1 cellular context compared by ENCODE assay signal in the genomic region with DNA sequence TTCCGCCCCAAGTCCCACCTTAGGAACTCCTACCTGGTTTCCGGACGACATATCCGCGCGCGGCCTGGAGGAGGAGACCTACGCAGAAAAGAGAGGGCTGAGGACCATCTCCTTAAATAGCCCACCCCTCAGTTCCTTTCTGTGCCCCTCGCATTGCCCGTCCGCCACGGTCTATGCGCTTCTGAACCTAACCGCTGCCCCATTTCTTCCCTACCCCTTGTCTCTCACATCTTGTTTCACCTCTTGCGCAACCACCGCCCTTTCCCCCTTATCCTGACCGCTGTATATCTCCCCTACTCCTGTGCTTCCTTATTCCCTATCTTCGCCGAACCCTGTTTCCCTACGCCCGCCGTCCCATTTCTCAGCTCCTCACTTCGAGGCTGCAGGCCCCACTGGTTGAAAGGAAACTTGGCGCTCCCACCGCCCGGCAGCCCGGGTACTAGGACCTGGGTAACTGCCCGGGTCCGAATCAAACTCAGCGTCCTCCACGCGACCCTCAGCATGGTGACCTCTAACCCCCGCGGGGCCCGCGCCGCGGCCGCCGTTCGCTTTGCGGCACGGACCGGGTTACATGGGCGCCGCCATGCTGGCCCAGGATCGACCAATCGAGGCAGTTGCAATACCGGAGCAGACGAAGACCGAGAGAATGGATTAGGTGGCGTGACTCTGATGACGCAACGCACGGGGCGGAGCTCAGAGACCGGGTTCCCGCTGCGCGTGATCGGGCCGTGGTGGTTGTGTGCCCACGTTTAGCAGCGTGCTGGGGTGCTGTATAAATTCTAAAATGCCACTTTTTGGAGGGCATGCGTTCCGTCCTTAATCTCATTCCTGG.
TF ChIP-seq lines count a peak whose summit lies in the region.

A gene (minus strand): TSS at position 612 of the 832 bp plus-strand sequence. CDS start 109 bp downstream, at position 503.

TF ChIP-seq in K562, 482 proteins besides CTCF, POLR2A, EP300 and RAD21 (continued from another document and continues in another):
- TF ChIP-seq, protein P1, sequence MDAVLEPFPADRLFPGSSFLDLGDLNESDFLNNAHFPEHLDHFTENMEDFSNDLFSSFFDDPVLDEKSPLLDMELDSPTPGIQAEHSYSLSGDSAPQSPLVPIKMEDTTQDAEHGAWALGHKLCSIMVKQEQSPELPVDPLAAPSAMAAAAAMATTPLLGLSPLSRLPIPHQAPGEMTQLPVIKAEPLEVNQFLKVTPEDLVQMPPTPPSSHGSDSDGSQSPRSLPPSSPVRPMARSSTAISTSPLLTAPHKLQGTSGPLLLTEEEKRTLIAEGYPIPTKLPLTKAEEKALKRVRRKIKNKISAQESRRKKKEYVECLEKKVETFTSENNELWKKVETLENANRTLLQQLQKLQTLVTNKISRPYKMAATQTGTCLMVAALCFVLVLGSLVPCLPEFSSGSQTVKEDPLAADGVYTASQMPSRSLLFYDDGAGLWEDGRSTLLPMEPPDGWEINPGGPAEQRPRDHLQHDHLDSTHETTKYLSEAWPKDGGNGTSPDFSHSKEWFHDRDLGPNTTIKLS (IDR thresholded peaks at IDR 0.05; ENCODE audit: borderline replicate concordance, low read depth) = peak; percentile 62; the same call in 1 of the 2 replicates
- no peak for TF ChIP-seq ETS2 (tag; IDR thresholded peaks at IDR 0.05; ENCODE audit: borderline replicate concordance, poor library complexity, severe bottlenecking)
- TF ChIP-seq ZNF778 (CRISPR knock-in tag; IDR thresholded peaks at IDR 0.05) = no peak
- peak; percentile 96 for TF ChIP-seq FIP1L1 (IDR thresholded peaks at IDR 0.05; ENCODE audit: low read depth, low read length, poor library complexity, severe bottlenecking)
- peak; percentile 49 for TF ChIP-seq SOX6 (IDR thresholded peaks at IDR 0.05)
- no peak for TF ChIP-seq RBM34 (IDR thresholded peaks at IDR 0.05; ENCODE audit: borderline replicate concordance, insufficient read depth, low read length)
- peak; percentile 35; the same call in 1 of the 2 replicates for TF ChIP-seq EGR1 (conservative IDR thresholded peaks at IDR 0.05)
- TF ChIP-seq, protein P2, sequence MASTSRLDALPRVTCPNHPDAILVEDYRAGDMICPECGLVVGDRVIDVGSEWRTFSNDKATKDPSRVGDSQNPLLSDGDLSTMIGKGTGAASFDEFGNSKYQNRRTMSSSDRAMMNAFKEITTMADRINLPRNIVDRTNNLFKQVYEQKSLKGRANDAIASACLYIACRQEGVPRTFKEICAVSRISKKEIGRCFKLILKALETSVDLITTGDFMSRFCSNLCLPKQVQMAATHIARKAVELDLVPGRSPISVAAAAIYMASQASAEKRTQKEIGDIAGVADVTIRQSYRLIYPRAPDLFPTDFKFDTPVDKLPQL (IDR thresholded peaks at IDR 0.05; ENCODE audit: extremely low read depth, insufficient read length) = peak; percentile 50
- TF ChIP-seq, protein P3, sequence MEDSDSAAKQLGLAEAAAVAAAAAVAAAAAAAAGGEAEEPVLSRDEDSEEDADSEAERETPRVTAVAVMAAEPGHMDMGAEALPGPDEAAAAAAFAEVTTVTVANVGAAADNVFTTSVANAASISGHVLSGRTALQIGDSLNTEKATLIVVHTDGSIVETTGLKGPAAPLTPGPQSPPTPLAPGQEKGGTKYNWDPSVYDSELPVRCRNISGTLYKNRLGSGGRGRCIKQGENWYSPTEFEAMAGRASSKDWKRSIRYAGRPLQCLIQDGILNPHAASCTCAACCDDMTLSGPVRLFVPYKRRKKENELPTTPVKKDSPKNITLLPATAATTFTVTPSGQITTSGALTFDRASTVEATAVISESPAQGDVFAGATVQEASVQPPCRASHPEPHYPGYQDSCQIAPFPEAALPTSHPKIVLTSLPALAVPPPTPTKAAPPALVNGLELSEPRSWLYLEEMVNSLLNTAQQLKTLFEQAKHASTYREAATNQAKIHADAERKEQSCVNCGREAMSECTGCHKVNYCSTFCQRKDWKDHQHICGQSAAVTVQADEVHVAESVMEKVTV (CRISPR knock-in tag; IDR thresholded peaks at IDR 0.05) = no peak
- TF ChIP-seq ZNF124 (CRISPR knock-in tag; IDR thresholded peaks at IDR 0.05) = no peak
- TF ChIP-seq MAFK (IDR thresholded peaks at IDR 0.05; ENCODE audit: low read length) = peak; percentile 51; the same call in 1 of the 2 replicates
- TF ChIP-seq TGIF2 (CRISPR knock-in tag; IDR thresholded peaks at IDR 0.05) = peak; percentile 91; the same call in 1 of the 2 replicates
- TF ChIP-seq, protein P4, sequence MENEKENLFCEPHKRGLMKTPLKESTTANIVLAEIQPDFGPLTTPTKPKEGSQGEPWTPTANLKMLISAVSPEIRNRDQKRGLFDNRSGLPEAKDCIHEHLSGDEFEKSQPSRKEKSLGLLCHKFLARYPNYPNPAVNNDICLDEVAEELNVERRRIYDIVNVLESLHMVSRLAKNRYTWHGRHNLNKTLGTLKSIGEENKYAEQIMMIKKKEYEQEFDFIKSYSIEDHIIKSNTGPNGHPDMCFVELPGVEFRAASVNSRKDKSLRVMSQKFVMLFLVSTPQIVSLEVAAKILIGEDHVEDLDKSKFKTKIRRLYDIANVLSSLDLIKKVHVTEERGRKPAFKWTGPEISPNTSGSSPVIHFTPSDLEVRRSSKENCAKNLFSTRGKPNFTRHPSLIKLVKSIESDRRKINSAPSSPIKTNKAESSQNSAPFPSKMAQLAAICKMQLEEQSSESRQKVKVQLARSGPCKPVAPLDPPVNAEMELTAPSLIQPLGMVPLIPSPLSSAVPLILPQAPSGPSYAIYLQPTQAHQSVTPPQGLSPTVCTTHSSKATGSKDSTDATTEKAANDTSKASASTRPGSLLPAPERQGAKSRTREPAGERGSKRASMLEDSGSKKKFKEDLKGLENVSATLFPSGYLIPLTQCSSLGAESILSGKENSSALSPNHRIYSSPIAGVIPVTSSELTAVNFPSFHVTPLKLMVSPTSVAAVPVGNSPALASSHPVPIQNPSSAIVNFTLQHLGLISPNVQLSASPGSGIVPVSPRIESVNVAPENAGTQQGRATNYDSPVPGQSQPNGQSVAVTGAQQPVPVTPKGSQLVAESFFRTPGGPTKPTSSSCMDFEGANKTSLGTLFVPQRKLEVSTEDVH (IDR thresholded peaks at IDR 0.05; ENCODE audit: low read depth, partially characterized antibody) = peak; percentile 69
- TF ChIP-seq BACH1 (tag; IDR thresholded peaks at IDR 0.05) = no peak; the same call in 1 of the 2 replicates
- TF ChIP-seq HDAC6 (IDR thresholded peaks at IDR 0.05; ENCODE audit: low read depth, low read length) = no peak
- no peak for TF ChIP-seq NFE2L1 (tag; IDR thresholded peaks at IDR 0.05; ENCODE audit: borderline replicate concordance, low read depth)
- peak; percentile 21; the same call in 1 of the 2 replicates for TF ChIP-seq CBX5 (IDR thresholded peaks at IDR 0.05; ENCODE audit: borderline replicate concordance, low read depth)
- TF ChIP-seq ZNF699 (CRISPR knock-in tag; IDR thresholded peaks at IDR 0.05; ENCODE audit: insufficient replicate concordance) = no peak
- no peak for TF ChIP-seq ZFP30 (CRISPR knock-in tag; IDR thresholded peaks at IDR 0.05; ENCODE audit: borderline replicate concordance)
- peak; percentile 96 for TF ChIP-seq RBM39 (optimal IDR thresholded peaks at IDR 0.05; ENCODE audit: low read depth, low read length)
- TF ChIP-seq ZC3H4 (CRISPR knock-in tag; IDR thresholded peaks at IDR 0.05; ENCODE audit: borderline replicate concordance) = no peak
- TF ChIP-seq SRSF3 (IDR thresholded peaks at IDR 0.05; ENCODE audit: insufficient read depth, low read length) = no peak
- TF ChIP-seq POLR2B (IDR thresholded peaks at IDR 0.05; ENCODE audit: low read depth, partially characterized antibody) = peak; percentile 89
- no peak for TF ChIP-seq ZKSCAN8 (CRISPR knock-in tag; IDR thresholded peaks at IDR 0.05)
- peak; percentile 93 for TF ChIP-seq ZNF197 (CRISPR knock-in tag; IDR thresholded peaks at IDR 0.05; ENCODE audit: low read depth)
- peak; percentile 78 for TF ChIP-seq PTBP1 (IDR thresholded peaks at IDR 0.05; ENCODE audit: low read depth, low read length)
- TF ChIP-seq ZSCAN32 (CRISPR knock-in tag; IDR thresholded peaks at IDR 0.05) = peak; percentile 93
- TF ChIP-seq, protein P5, sequence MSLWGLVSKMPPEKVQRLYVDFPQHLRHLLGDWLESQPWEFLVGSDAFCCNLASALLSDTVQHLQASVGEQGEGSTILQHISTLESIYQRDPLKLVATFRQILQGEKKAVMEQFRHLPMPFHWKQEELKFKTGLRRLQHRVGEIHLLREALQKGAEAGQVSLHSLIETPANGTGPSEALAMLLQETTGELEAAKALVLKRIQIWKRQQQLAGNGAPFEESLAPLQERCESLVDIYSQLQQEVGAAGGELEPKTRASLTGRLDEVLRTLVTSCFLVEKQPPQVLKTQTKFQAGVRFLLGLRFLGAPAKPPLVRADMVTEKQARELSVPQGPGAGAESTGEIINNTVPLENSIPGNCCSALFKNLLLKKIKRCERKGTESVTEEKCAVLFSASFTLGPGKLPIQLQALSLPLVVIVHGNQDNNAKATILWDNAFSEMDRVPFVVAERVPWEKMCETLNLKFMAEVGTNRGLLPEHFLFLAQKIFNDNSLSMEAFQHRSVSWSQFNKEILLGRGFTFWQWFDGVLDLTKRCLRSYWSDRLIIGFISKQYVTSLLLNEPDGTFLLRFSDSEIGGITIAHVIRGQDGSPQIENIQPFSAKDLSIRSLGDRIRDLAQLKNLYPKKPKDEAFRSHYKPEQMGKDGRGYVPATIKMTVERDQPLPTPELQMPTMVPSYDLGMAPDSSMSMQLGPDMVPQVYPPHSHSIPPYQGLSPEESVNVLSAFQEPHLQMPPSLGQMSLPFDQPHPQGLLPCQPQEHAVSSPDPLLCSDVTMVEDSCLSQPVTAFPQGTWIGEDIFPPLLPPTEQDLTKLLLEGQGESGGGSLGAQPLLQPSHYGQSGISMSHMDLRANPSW (CRISPR knock-in tag; IDR thresholded peaks at IDR 0.05) = no peak; the same call in 1 of the 2 replicates
- no peak for TF ChIP-seq COPS2 (conservative IDR thresholded peaks at IDR 0.05)
- TF ChIP-seq HNRNPUL1 (IDR thresholded peaks at IDR 0.05; ENCODE audit: low read length) = no peak
- TF ChIP-seq HDGF (IDR thresholded peaks at IDR 0.05) = peak; percentile 94; the same call in 1 of the 2 replicates
- TF ChIP-seq RHOXF2B (CRISPR knock-in tag; conservative IDR thresholded peaks at IDR 0.05) = no peak
- no peak for TF ChIP-seq HEY1 (CRISPR knock-in tag; IDR thresholded peaks at IDR 0.05; ENCODE audit: borderline replicate concordance)
- TF ChIP-seq CCNT2 (IDR thresholded peaks at IDR 0.05; ENCODE audit: borderline replicate concordance, extremely low read depth, insufficient read length, low read depth, low read length) = peak; percentile 93
- no peak for TF ChIP-seq ZC3H8 (IDR thresholded peaks at IDR 0.05)
- TF ChIP-seq, protein P6, sequence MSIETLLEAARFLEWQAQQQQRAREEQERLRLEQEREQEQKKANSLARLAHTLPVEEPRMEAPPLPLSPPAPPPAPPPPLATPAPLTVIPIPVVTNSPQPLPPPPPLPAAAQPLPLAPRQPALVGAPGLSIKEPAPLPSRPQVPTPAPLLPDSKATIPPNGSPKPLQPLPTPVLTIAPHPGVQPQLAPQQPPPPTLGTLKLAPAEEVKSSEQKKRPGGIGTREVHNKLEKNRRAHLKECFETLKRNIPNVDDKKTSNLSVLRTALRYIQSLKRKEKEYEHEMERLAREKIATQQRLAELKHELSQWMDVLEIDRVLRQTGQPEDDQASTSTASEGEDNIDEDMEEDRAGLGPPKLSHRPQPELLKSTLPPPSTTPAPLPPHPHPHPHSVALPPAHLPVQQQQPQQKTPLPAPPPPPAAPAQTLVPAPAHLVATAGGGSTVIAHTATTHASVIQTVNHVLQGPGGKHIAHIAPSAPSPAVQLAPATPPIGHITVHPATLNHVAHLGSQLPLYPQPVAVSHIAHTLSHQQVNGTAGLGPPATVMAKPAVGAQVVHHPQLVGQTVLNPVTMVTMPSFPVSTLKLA (conservative IDR thresholded peaks at IDR 0.05) = peak; percentile 93 to 96
- TF ChIP-seq KHSRP (IDR thresholded peaks at IDR 0.05) = no peak
- TF ChIP-seq, protein P7, sequence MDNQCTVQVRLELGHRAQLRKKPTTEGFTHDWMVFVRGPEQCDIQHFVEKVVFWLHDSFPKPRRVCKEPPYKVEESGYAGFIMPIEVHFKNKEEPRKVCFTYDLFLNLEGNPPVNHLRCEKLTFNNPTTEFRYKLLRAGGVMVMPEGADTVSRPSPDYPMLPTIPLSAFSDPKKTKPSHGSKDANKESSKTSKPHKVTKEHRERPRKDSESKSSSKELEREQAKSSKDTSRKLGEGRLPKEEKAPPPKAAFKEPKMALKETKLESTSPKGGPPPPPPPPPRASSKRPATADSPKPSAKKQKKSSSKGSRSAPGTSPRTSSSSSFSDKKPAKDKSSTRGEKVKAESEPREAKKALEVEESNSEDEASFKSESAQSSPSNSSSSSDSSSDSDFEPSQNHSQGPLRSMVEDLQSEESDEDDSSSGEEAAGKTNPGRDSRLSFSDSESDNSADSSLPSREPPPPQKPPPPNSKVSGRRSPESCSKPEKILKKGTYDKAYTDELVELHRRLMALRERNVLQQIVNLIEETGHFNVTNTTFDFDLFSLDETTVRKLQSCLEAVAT (IDR thresholded peaks at IDR 0.05) = peak; percentile 66 to 100; a peak in 3 of 4 replicates
- peak; percentile 92; the same call in 1 of the 2 replicates for TF ChIP-seq RBM14 (IDR thresholded peaks at IDR 0.05; ENCODE audit: borderline replicate concordance, insufficient read depth, low read depth, low read length)
- no peak for TF ChIP-seq ILK (tag; IDR thresholded peaks at IDR 0.05; ENCODE audit: borderline replicate concordance, low read depth)
- TF ChIP-seq TBL1XR1 (IDR thresholded peaks at IDR 0.05; ENCODE audit: low read length in 2 of 2) = peak in 1 of 2 experiments; percentile 87
- TF ChIP-seq, protein P8, sequence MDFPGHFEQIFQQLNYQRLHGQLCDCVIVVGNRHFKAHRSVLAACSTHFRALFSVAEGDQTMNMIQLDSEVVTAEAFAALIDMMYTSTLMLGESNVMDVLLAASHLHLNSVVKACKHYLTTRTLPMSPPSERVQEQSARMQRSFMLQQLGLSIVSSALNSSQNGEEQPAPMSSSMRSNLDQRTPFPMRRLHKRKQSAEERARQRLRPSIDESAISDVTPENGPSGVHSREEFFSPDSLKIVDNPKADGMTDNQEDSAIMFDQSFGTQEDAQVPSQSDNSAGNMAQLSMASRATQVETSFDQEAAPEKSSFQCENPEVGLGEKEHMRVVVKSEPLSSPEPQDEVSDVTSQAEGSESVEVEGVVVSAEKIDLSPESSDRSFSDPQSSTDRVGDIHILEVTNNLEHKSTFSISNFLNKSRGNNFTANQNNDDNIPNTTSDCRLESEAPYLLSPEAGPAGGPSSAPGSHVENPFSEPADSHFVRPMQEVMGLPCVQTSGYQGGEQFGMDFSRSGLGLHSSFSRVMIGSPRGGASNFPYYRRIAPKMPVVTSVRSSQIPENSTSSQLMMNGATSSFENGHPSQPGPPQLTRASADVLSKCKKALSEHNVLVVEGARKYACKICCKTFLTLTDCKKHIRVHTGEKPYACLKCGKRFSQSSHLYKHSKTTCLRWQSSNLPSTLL (IDR thresholded peaks at IDR 0.05) = no peak; the same call in 1 of the 2 replicates
- TF ChIP-seq LARP7 (IDR thresholded peaks at IDR 0.05) = peak; percentile 83; the same call in 1 of the 2 replicates
- TF ChIP-seq MCM2 (IDR thresholded peaks at IDR 0.05; ENCODE audit: low read depth) = no peak
- no peak for TF ChIP-seq ZNF717 (CRISPR knock-in tag; IDR thresholded peaks at IDR 0.05)
- peak; percentile 64 for TF ChIP-seq GTF2F1 (IDR thresholded peaks at IDR 0.05; ENCODE audit: low read depth, low read length)
- TF ChIP-seq, protein P9, sequence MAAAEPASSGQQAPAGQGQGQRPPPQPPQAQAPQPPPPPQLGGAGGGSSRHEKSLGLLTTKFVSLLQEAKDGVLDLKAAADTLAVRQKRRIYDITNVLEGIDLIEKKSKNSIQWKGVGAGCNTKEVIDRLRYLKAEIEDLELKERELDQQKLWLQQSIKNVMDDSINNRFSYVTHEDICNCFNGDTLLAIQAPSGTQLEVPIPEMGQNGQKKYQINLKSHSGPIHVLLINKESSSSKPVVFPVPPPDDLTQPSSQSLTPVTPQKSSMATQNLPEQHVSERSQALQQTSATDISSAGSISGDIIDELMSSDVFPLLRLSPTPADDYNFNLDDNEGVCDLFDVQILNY (CRISPR knock-in tag; IDR thresholded peaks at IDR 0.05) = no peak
- TF ChIP-seq ZNF445 (CRISPR knock-in tag; IDR thresholded peaks at IDR 0.05; ENCODE audit: low read depth) = no peak
